8 cellular contexts compared by ENCODE assay signal in the genomic region with DNA sequence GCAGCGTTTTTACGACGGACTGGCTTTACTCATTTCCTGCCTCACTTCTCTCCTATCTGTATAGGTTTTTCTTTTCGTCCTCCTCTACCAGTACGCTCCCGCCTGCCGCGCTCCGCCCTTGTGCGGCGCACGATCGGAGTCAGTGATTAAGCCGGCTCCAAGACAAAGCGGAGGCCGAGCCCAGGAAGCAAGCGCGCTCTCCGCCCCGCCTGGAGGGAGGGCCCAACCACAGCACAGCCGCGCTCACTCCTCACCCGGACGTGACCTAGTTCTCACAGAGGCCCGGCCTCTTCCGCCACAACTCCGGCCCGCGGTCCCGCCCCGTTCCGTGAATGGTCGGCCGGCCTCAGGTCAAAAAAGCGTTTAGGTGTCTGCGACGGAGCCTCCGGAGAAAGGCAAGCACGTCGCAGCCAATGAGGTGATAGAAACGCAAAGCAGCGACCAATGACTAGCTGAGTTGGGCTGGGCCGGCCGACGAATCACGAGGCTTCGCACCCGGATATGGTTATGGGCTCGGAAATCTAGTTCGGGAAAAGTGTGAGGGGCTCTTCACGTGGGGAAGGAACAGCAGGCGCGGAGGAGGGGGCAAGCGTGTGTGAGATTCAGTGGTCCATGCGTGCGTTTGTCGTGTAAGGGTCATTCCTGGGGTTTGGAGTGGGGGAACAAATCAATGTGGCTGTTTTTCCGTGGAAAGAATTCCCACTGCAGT. TPM values are rescaled to one million over a fixed set of nuclear protein-coding genes. Genes with fewer than 3 reads are reported as not detected.
A peak's percentile ranks its signal among the peaks of the same experiment; 100 is the strongest.
DNase-seq lines count a peak whose midpoint lies in the region; ATAC-seq and FAIRE-seq lines count a peak whose summit lies in the region.

A gene with protein sequence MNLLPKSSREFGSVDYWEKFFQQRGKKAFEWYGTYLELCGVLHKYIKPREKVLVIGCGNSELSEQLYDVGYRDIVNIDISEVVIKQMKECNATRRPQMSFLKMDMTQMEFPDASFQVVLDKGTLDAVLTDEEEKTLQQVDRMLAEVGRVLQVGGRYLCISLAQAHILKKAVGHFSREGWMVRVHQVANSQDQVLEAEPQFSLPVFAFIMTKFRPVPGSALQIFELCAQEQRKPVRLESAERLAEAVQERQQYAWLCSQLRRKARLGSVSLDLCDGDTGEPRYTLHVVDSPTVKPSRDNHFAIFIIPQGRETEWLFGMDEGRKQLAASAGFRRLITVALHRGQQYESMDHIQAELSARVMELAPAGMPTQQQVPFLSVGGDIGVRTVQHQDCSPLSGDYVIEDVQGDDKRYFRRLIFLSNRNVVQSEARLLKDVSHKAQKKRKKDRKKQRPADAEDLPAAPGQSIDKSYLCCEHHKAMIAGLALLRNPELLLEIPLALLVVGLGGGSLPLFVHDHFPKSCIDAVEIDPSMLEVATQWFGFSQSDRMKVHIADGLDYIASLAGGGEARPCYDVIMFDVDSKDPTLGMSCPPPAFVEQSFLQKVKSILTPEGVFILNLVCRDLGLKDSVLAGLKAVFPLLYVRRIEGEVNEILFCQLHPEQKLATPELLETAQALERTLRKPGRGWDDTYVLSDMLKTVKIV (plus strand): TSS at position 494 of the 709 bp plus-strand sequence. CDS start 308 bp downstream, outside the sequence.

- peak; percentile 94 for FAIRE-seq in RCC 7860 (lab: Jason Lieb, UNC)

- H3K36me3 ChIP-seq in KOPT-K1 (ENCODE audit: insufficient read depth, low read length) (peaks cover 34% of the 10 kb centered on the region), muscle layer of colon (ENCODE audit: insufficient read depth, low read length) (peaks cover 21% of the 10 kb centered on the region)

- H3K27me3 ChIP-seq in muscle layer of colon (ENCODE audit: control insufficient read depth in 1 of 2, insufficient read depth in 2 of 2, low read length in 2 of 2) = no peaks in the 10 kb centered on the region

- H3K9me3 Mint-ChIP-seq in activated T-cell treated with anti-CD3 and anti-CD28 coated beads, Interleukin-2, amount 50 U/mL, for 72 hours = no peaks in the 10 kb centered on the region

- ATAC-seq in GM21786 (IDR thresholded peaks at IDR 0.05; ENCODE audit: unreplicated experiment) = peak; percentile 98
- peak; percentile 96 to 97 for ATAC-seq in activated T-cell treated with anti-CD3 and anti-CD28 coated beads, Interleukin-2, amount 50 U/mL, for 72 hours (replicated peaks in 1 of 2)
- ATAC-seq in esophagus mucosa = peak; percentile 100

- DNase-seq in DMS79 (lab: John Stamatoyannopoulos, UW) = peak; percentile 99
- peak; percentile 97 for DNase-seq in RCC 7860 (ENCODE audit: low spot score)
- DNase-seq in activated T-cell treated with anti-CD3 and anti-CD28 coated beads, Interleukin-2, amount 50 U/mL, for 72 hours = peak; percentile 98 to 99
- peak; percentile 92 for DNase-seq in stimulated activated CD8-positive, alpha-beta memory T cell treated with anti-CD3 and anti-CD28 coated beads, Interleukin-7, amount 100 ng/mL, for 24 hours (ENCODE audit: low read depth)

- no peaks in the 10 kb centered on the region for H3K27me3 Mint-ChIP-seq in activated T-cell treated with anti-CD3 and anti-CD28 coated beads, Interleukin-2, amount 50 U/mL, for 72 hours (ENCODE audit: low read depth)

- H3K9me3 ChIP-seq in KOPT-K1 (ENCODE audit: insufficient read depth, low read length, poor library complexity, severe bottlenecking) = no peaks in the 10 kb centered on the region
- H3K9me3 ChIP-seq in muscle layer of colon (ENCODE audit: low read length) = no peaks in the 10 kb centered on the region

- H3K27ac ChIP-seq in KOPT-K1 (ENCODE audit: low read depth, low read length, poor library complexity, severe bottlenecking) = peak within 1 kb of the TSS; percentile 80
- H3K27ac ChIP-seq in muscle layer of colon (ENCODE audit: low read depth, low read length) = peak within 1 kb of the TSS; percentile 85

- H3K4me1 ChIP-seq in muscle layer of colon (ENCODE audit: insufficient read depth, low read length) = peaks cover 27% of the 10 kb centered on the region

- H3K36me3 Mint-ChIP-seq in activated T-cell treated with anti-CD3 and anti-CD28 coated beads, Interleukin-2, amount 50 U/mL, for 72 hours (ENCODE audit: insufficient read depth in 2 of 2) = peaks cover 11 to 16% of the 10 kb centered on the region in 2 donors

- H3K4me1 Mint-ChIP-seq in activated T-cell treated with anti-CD3 and anti-CD28 coated beads, Interleukin-2, amount 50 U/mL, for 72 hours (ENCODE audit: low read depth) = peaks cover 56% of the 10 kb centered on the region

- peak within 1 kb of the TSS; percentile 95 to 100 for H3K4me3 Mint-ChIP-seq in activated T-cell treated with anti-CD3 and anti-CD28 coated beads, Interleukin-2, amount 50 U/mL, for 72 hours

- H3K9ac ChIP-seq in muscle layer of colon (ENCODE audit: low read length) = peak within 1 kb of the TSS; percentile 91

- H3K27ac Mint-ChIP-seq in activated T-cell treated with anti-CD3 and anti-CD28 coated beads, Interleukin-2, amount 50 U/mL, for 72 hours = peak within 1 kb of the TSS; percentile 97

- peak within 1 kb of the TSS; percentile 57 to 92 for H3K4me3 ChIP-seq in muscle layer of colon (ENCODE audit: low read depth in 1 of 2, low read length in 2 of 2)

RNA-seq across cellular contexts. Expression of the gene that starts here (rescaled TPM):
- 10 to 100 TPM; 38.0 to 46.4 TPM for total RNA-seq in activated T-cell treated with anti-CD3 and anti-CD28 coated beads, Interleukin-2, amount 50 U/mL, for 72 hours
- 15.4 TPM for total RNA-seq in esophagus mucosa

Comparison
In these comparisons a context has a peak if more than half of its experiments do, and no peak if none do; other contexts are left out.
1. Peak in every context shown above with its lines: DNase-seq, ATAC-seq, H3K4me3 ChIP-seq and H3K27ac ChIP-seq.